ENCODE assay signal across 11 cellular contexts in genomic region chr10:50347394-50347802, GRCh38.
DNase-seq lines count a peak whose midpoint lies in the region; ATAC-seq and TF ChIP-seq lines count a peak whose summit lies in the region.
"Had no signal": no experiment of that assay in that cellular context is flagged by ENCODE, and none has a peak within 500 bp of the region (broad histone marks: within the 10 kb centered on the region; RNA-seq: fewer than 3 reads in every experiment).

No MANE protein-coding gene starts in this region.

- H3K9me3 ChIP-seq in MM.1S (replicated peaks; ENCODE audit: insufficient read depth, low read length) = no peaks in the 10 kb centered on the region

- no peak overlapping the region for H3K4me2 ChIP-seq in MM.1S (ENCODE audit: low read depth, low read length)

- no peaks in the 10 kb centered on the region for H4K20me1 ChIP-seq in MM.1S (ENCODE audit: insufficient read depth, low read length)

- ATAC-seq in GM18508 (IDR thresholded peaks at IDR 0.05; ENCODE audit: insufficient read depth, unreplicated experiment) (peak; percentile 87), GM21390 (IDR thresholded peaks at IDR 0.05; ENCODE audit: unreplicated experiment) (peak; percentile 93), HG03159 (IDR thresholded peaks at IDR 0.05; ENCODE audit: unreplicated experiment) (peak; percentile 82)

- no peaks in the 10 kb centered on the region for H3K4me1 ChIP-seq in MM.1S (ENCODE audit: low read length)

- TF ChIP-seq CTCF in MM.1S (IDR thresholded peaks at IDR 0.05; ENCODE audit: low read length) = no peak

- H2AFZ ChIP-seq in MM.1S (ENCODE audit: low read length) = no peak overlapping the region
- H2AFZ ChIP-seq: parathyroid adenoma had no signal

- H3K36me3 ChIP-seq in MM.1S (replicated peaks; ENCODE audit: insufficient read depth, low read length) = no peaks in the 10 kb centered on the region
- H3K36me3 ChIP-seq: cardiac muscle cell had no signal

- no peak overlapping the region for H3K27ac ChIP-seq in MM.1S (ENCODE audit: low read length)
- H3K27ac ChIP-seq: cardiac muscle cell, parathyroid adenoma had no signal

- no peak overlapping the region for H3K4me3 ChIP-seq in MM.1S (ENCODE audit: low read length)
- H3K4me3 ChIP-seq: cardiac muscle cell had no signal

- no peak overlapping the region for H3K9ac ChIP-seq in MM.1S (ENCODE audit: low read length)
- H3K9ac ChIP-seq: parathyroid adenoma had no signal

- H3K79me2 ChIP-seq in MM.1S (ENCODE audit: low read length) = no peaks in the 10 kb centered on the region

- DNase-seq in fibroblast of peridontal ligament (ENCODE audit: extremely low read depth) = peak; percentile 29
- DNase-seq in effector CD8-positive, alpha-beta T cell (lab: John Stamatoyannopoulos, UW) = no peak
- DNase-seq in RPMI8226 = no peak
- no peak for DNase-seq in ecto neural progenitor cell (ENCODE audit: low spot score)
- DNase-seq in MM.1S = no peak
- DNase-seq: NCI-H748 treated with DMSO at 0.1 percent for 48 hours had no signal

- H3K27me3 ChIP-seq in MM.1S (replicated peaks; ENCODE audit: insufficient read depth, low read length) = no peaks in the 10 kb centered on the region
- H3K27me3 ChIP-seq: cardiac muscle cell had no signal

- no peaks in the 10 kb centered on the region for H3F3A ChIP-seq in MM.1S (ENCODE audit: insufficient read depth, low read length)

- no peaks in the 10 kb centered on the region for H3K9me2 ChIP-seq in MM.1S (replicated peaks; ENCODE audit: insufficient read depth, low read length)
